ENCODE assay signal across 8 cellular contexts in genomic region chrX:147637190-147637589, GRCh38.
"Had no signal": no experiment of that assay in that cellular context is flagged by ENCODE, and none has a peak within 500 bp of the region (broad histone marks: within the 10 kb centered on the region; RNA-seq: fewer than 3 reads in every experiment).

No MANE protein-coding gene starts in this region.

- ATAC-seq: HepG2, K562 had no signal

- H3K27me3 Mint-ChIP-seq: IgD-negative memory B cell had no signal

- H3K27ac ChIP-seq: HL-60 had no signal

- H3K4me1 Mint-ChIP-seq: IgD-negative memory B cell had no signal

- FAIRE-seq: HTR-8/SVneo, K562 had no signal

- DNase-seq: IMR-90, KBM-7, KG1 had no signal

- H3K4me3 Mint-ChIP-seq: IgD-negative memory B cell had no signal

- H3K27ac Mint-ChIP-seq: IgD-negative memory B cell had no signal

- H3K4me3 ChIP-seq: K562 had no signal
